2 cellular contexts compared by ENCODE assay signal in genomic region chr7:157017149-157017548, GRCh38.
TF ChIP-seq lines count a peak whose summit lies in the region.

No MANE protein-coding gene starts in this region.

TF ChIP-seq in SK-N-SH, 30 proteins besides CTCF, POLR2A, EP300 and RAD21 (continued from another document):
- no peak for TF ChIP-seq IRF3 (IDR thresholded peaks at IDR 0.05; ENCODE audit: low read depth, low read length)
- no peak for TF ChIP-seq PBX3 (IDR thresholded peaks at IDR 0.05)
- TF ChIP-seq RCOR1 (IDR thresholded peaks at IDR 0.05; ENCODE audit: low read length) = no peak
- no peak for TF ChIP-seq FOXJ3 (CRISPR knock-in tag; IDR thresholded peaks at IDR 0.05)

TF ChIP-seq in SK-N-SH treated with all-trans-retinoic acid at 6 μM for 48 hours, 23 proteins besides CTCF, POLR2A, EP300 and RAD21 (continued from another document):
- TF ChIP-seq CSRNP3 (CRISPR knock-in tag; IDR thresholded peaks at IDR 0.05) (no peak), ZNF70 (CRISPR knock-in tag; IDR thresholded peaks at IDR 0.05) (no peak)
